Comparison of ENCODE assay signal across 1 cellular context in the genomic region with DNA sequence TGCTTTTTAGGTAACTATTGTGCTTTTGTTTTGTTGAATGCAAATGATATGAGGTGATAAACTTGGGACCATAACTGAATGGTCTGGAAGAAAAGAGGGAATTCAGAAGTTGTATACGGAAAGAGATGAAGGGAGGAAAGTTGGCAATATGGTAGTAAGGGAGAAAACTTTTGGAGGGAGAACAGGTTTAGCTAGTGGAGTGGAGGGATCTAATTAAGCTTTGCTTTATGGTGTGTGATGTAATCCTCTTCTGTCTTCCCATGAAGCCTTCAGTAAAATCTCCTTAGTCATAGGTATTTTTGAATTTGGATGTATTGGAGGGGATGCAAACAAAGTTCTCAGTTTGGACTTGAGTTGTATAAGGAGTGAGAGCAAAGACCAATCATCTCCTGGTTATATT.
A peak's percentile ranks its signal among the peaks of the same experiment; 100 is the strongest.
TF ChIP-seq lines count a peak whose summit lies in the region.

No MANE protein-coding gene starts in this region.

TF ChIP-seq in HEK293, 187 proteins besides CTCF, POLR2A, EP300 and RAD21 (continued from another document):
- TF ChIP-seq, protein P1, sequence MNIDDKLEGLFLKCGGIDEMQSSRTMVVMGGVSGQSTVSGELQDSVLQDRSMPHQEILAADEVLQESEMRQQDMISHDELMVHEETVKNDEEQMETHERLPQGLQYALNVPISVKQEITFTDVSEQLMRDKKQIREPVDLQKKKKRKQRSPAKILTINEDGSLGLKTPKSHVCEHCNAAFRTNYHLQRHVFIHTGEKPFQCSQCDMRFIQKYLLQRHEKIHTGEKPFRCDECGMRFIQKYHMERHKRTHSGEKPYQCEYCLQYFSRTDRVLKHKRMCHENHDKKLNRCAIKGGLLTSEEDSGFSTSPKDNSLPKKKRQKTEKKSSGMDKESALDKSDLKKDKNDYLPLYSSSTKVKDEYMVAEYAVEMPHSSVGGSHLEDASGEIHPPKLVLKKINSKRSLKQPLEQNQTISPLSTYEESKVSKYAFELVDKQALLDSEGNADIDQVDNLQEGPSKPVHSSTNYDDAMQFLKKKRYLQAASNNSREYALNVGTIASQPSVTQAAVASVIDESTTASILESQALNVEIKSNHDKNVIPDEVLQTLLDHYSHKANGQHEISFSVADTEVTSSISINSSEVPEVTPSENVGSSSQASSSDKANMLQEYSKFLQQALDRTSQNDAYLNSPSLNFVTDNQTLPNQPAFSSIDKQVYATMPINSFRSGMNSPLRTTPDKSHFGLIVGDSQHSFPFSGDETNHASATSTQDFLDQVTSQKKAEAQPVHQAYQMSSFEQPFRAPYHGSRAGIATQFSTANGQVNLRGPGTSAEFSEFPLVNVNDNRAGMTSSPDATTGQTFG (tag by site-specific recombination; IDR thresholded peaks at IDR 0.05; ENCODE audit: borderline replicate concordance), result no peak
- TF ChIP-seq ZNF76 (tag by site-specific recombination; IDR thresholded peaks at IDR 0.05; ENCODE audit: borderline replicate concordance, low read depth), result no peak
- TF ChIP-seq, protein P2, sequence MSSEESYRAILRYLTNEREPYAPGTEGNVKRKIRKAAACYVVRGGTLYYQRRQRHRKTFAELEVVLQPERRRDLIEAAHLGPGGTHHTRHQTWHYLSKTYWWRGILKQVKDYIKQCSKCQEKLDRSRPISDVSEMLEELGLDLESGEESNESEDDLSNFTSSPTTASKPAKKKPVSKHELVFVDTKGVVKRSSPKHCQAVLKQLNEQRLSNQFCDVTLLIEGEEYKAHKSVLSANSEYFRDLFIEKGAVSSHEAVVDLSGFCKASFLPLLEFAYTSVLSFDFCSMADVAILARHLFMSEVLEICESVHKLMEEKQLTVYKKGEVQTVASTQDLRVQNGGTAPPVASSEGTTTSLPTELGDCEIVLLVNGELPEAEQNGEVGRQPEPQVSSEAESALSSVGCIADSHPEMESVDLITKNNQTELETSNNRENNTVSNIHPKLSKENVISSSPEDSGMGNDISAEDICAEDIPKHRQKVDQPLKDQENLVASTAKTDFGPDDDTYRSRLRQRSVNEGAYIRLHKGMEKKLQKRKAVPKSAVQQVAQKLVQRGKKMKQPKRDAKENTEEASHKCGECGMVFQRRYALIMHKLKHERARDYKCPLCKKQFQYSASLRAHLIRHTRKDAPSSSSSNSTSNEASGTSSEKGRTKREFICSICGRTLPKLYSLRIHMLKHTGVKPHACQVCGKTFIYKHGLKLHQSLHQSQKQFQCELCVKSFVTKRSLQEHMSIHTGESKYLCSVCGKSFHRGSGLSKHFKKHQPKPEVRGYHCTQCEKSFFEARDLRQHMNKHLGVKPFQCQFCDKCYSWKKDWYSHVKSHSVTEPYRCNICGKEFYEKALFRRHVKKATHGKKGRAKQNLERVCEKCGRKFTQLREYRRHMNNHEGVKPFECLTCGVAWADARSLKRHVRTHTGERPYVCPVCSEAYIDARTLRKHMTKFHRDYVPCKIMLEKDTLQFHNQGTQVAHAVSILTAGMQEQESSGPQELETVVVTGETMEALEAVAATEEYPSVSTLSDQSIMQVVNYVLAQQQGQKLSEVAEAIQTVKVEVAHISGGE (tag by site-specific recombination; conservative IDR thresholded peaks at IDR 0.05; ENCODE audit: low read depth), result no peak
- no peak for TF ChIP-seq ZNF239 (tag by site-specific recombination; IDR thresholded peaks at IDR 0.05)
- no peak for TF ChIP-seq ZNF404 (tag by site-specific recombination; IDR thresholded peaks at IDR 0.05)
- TF ChIP-seq, protein P3, sequence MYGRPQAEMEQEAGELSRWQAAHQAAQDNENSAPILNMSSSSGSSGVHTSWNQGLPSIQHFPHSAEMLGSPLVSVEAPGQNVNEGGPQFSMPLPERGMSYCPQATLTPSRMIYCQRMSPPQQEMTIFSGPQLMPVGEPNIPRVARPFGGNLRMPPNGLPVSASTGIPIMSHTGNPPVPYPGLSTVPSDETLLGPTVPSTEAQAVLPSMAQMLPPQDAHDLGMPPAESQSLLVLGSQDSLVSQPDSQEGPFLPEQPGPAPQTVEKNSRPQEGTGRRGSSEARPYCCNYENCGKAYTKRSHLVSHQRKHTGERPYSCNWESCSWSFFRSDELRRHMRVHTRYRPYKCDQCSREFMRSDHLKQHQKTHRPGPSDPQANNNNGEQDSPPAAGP (tag by site-specific recombination; IDR thresholded peaks at IDR 0.05), result no peak
- TF ChIP-seq ZNF48 (tag by site-specific recombination; IDR thresholded peaks at IDR 0.05), result no peak
- no peak for TF ChIP-seq ZNF560 (tag by site-specific recombination; IDR thresholded peaks at IDR 0.05; ENCODE audit: borderline replicate concordance)
- TF ChIP-seq, protein P4, sequence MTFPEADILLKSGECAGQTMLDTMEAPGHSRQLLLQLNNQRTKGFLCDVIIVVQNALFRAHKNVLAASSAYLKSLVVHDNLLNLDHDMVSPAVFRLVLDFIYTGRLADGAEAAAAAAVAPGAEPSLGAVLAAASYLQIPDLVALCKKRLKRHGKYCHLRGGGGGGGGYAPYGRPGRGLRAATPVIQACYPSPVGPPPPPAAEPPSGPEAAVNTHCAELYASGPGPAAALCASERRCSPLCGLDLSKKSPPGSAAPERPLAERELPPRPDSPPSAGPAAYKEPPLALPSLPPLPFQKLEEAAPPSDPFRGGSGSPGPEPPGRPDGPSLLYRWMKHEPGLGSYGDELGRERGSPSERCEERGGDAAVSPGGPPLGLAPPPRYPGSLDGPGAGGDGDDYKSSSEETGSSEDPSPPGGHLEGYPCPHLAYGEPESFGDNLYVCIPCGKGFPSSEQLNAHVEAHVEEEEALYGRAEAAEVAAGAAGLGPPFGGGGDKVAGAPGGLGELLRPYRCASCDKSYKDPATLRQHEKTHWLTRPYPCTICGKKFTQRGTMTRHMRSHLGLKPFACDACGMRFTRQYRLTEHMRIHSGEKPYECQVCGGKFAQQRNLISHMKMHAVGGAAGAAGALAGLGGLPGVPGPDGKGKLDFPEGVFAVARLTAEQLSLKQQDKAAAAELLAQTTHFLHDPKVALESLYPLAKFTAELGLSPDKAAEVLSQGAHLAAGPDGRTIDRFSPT (tag by site-specific recombination; IDR thresholded peaks at IDR 0.05), result no peak
- TF ChIP-seq, protein P5, sequence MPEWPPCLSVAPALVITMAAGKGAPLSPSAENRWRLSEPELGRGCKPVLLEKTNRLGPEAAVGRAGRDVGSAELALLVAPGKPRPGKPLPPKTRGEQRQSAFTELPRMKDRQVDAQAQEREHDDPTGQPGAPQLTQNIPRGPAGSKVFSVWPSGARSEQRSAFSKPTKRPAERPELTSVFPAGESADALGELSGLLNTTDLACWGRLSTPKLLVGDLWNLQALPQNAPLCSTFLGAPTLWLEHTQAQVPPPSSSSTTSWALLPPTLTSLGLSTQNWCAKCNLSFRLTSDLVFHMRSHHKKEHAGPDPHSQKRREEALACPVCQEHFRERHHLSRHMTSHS (tag by site-specific recombination; IDR thresholded peaks at IDR 0.05), result no peak
- TF ChIP-seq, protein P6, sequence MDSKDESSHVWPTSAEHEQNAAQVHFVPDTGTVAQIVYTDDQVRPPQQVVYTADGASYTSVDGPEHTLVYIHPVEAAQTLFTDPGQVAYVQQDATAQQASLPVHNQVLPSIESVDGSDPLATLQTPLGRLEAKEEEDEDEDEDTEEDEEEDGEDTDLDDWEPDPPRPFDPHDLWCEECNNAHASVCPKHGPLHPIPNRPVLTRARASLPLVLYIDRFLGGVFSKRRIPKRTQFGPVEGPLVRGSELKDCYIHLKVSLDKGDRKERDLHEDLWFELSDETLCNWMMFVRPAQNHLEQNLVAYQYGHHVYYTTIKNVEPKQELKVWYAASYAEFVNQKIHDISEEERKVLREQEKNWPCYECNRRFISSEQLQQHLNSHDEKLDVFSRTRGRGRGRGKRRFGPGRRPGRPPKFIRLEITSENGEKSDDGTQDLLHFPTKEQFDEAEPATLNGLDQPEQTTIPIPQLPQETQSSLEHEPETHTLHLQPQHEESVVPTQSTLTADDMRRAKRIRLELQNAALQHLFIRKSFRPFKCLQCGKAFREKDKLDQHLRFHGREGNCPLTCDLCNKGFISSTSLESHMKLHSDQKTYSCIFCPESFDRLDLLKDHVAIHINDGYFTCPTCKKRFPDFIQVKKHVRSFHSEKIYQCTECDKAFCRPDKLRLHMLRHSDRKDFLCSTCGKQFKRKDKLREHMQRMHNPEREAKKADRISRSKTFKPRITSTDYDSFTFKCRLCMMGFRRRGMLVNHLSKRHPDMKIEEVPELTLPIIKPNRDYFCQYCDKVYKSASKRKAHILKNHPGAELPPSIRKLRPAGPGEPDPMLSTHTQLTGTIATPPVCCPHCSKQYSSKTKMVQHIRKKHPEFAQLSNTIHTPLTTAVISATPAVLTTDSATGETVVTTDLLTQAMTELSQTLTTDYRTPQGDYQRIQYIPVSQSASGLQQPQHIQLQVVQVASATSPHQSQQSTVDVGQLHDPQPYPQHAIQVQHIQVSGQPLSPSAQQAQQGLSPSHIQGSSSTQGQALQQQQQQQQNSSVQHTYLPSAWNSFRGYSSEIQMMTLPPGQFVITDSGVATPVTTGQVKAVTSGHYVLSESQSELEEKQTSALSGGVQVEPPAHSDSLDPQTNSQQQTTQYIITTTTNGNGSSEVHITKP (tag by site-specific recombination; IDR thresholded peaks at IDR 0.05), result no peak
- TF ChIP-seq, protein P7, sequence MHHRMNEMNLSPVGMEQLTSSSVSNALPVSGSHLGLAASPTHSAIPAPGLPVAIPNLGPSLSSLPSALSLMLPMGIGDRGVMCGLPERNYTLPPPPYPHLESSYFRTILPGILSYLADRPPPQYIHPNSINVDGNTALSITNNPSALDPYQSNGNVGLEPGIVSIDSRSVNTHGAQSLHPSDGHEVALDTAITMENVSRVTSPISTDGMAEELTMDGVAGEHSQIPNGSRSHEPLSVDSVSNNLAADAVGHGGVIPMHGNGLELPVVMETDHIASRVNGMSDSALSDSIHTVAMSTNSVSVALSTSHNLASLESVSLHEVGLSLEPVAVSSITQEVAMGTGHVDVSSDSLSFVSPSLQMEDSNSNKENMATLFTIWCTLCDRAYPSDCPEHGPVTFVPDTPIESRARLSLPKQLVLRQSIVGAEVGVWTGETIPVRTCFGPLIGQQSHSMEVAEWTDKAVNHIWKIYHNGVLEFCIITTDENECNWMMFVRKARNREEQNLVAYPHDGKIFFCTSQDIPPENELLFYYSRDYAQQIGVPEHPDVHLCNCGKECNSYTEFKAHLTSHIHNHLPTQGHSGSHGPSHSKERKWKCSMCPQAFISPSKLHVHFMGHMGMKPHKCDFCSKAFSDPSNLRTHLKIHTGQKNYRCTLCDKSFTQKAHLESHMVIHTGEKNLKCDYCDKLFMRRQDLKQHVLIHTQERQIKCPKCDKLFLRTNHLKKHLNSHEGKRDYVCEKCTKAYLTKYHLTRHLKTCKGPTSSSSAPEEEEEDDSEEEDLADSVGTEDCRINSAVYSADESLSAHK (tag by site-specific recombination; IDR thresholded peaks at IDR 0.05), result no peak
- TF ChIP-seq ZNF837 (tag by site-specific recombination; IDR thresholded peaks at IDR 0.05), result no peak
- peak; percentile 56; the same call in 1 of the 2 replicates for TF ChIP-seq PRDM1 (tag by site-specific recombination; IDR thresholded peaks at IDR 0.05)
